11 cellular contexts compared by ENCODE assay signal in the genomic region with DNA sequence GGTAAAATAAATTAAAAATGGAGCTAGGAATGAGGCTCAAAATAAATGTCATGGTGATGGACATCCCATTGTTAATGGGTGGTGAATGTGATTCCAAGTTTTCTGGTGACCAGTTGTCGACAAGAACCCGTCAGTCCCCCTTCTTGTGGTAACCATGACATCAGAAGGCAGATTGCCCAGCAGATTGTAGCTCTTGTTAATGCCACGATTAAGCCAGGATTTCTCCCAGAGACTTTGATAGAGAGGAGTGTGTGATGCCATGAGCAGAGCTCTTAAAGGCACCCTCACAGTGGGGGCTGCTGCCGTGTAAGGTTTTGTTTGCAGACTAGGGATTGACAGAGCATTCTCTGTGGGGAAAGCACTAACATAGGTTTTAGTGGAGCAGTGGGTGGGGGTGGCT.
"Had no signal": no experiment of that assay in that cellular context is flagged by ENCODE, and none has a peak within 500 bp of the region (broad histone marks: within the 10 kb centered on the region; RNA-seq: fewer than 3 reads in every experiment).

No MANE protein-coding gene starts in this region.

- DNase-seq: activated CD4-positive, alpha-beta memory T cell treated with anti-CD3 and anti-CD28 coated beads, Interleukin-2, amount 10 ng/mL, durations not matched to agents 7 days and 5 days; activated CD4-positive, alpha-beta T cell treated with anti-CD3 and anti-CD28 coated beads for 4 hours; activated effector memory CD4-positive, alpha-beta T cell treated with Interleukin-2 at 50 U/mL for 16 hours; activated naive CD4-positive, alpha-beta T cell treated with anti-CD3 and anti-CD28 coated beads, Interleukin-2, amount 50 U/mL, for 16 hours; activated T-cell treated with anti-CD3 and anti-CD28 coated beads, Interleukin-2, amount 50 U/mL, for 4 hours; caudate nucleus; stimulated activated CD4-positive, alpha-beta T cell treated with anti-CD3 and anti-CD28 coated beads, Interleukin-2, amount 100 ng/mL, for 48 hours had no signal

- ATAC-seq: activated T-cell treated with anti-CD3 and anti-CD28 coated beads, Interleukin-2, amount 50 U/mL, for 4 hours; esophagus mucosa; left lobe of liver; stimulated activated memory B cell treated with anti-CD40 and anti-IgM and Interleukin-4, amounts not matched to agents 10 μg/mL and 1 μg/mL and 100 μg/mL, for 72 hours; WTC11 had no signal
